ENCODE assay signal across 25 cellular contexts in the genomic region with DNA sequence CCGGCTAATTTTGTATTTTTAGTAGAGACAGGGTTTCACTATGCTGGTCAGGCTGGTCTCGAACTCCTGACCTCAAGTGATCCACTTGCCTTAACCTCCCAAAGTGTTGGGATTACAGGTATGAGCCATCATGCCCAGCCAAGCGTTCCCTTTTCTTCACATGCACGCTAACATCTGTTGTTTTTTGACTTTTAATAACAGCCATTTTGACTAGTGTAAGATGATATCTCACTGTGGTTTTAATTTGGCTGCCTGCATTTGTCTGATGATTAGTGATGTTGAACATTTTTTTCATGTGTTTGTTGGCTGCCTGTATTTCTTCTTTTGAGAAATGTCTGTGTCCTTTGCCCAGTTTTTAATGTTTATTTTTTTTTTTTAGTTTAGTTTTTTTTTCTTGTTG. TPM values are rescaled to one million over a fixed set of nuclear protein-coding genes. Genes with fewer than 3 reads are reported as not detected.
A peak's percentile ranks its signal among the peaks of the same experiment; 100 is the strongest.
DNase-seq lines count a peak whose midpoint lies in the region; ATAC-seq and TF ChIP-seq lines count a peak whose summit lies in the region.
"Had no signal": no experiment of that assay in that cellular context is flagged by ENCODE, and none has a peak within 500 bp of the region (broad histone marks: within the 10 kb centered on the region; RNA-seq: fewer than 3 reads in every experiment).

No MANE protein-coding gene starts in this region.

- H3K27ac Mint-ChIP-seq in endodermal cell = no peak overlapping the region
- H3K27ac Mint-ChIP-seq in endothelial cell (ENCODE audit: unreplicated experiment) = no peak overlapping the region
- H3K27ac Mint-ChIP-seq: activated CD4-positive, alpha-beta T cell treated with anti-CD3 and anti-CD28 coated beads for 36 hours; activated CD8-positive, alpha-beta memory T cell treated with anti-CD3 and anti-CD28 coated beads, Interleukin-2, amount 10 ng/mL, durations not matched to agents 7 days and 5 days; activated naive CD4-positive, alpha-beta T cell treated with anti-CD3 and anti-CD28 coated beads, Interleukin-2, amount 50 U/mL, for 24 hours; memory B cell; stimulated activated naive B cell treated with anti-CD40 and anti-IgM and Interleukin-4, amounts not matched to agents 10 μg/mL and 1 μg/mL and 100 μg/mL, for 72 hours; T-helper 17 cell had no signal

- no peak overlapping the region for H3K27ac ChIP-seq in endodermal cell (ENCODE audit: low read depth, low read length)
- H3K27ac ChIP-seq: ascending aorta, BLaER1, esophagus muscularis mucosa, RWPE1, SK-N-MC, testis, uterus had no signal

- TF ChIP-seq CTCF in AG09319 (IDR thresholded peaks at IDR 0.05; ENCODE audit: low read depth, low read length) = no peak
- TF ChIP-seq CTCF in cardiac fibroblast (IDR thresholded peaks at IDR 0.05; ENCODE audit: low read depth, low read length) = no peak
- no peak for TF ChIP-seq CTCF in endodermal cell (conservative IDR thresholded peaks at IDR 0.05)
- TF ChIP-seq CTCF in endothelial cell (IDR thresholded peaks at IDR 0.05; ENCODE audit: unreplicated experiment) = no peak

- H3K9ac ChIP-seq in endodermal cell (ENCODE audit: extremely low read depth, low read length, poor library complexity, severe bottlenecking) = no peak overlapping the region
- H3K9ac ChIP-seq: BLaER1 had no signal

- H3K4me1 ChIP-seq in endodermal cell (ENCODE audit: control insufficient read depth, insufficient read depth, low read length) = no peaks in the 10 kb centered on the region
- H3K4me1 ChIP-seq: ascending aorta, Caco-2, esophagus muscularis mucosa, uterus had no signal

- H3K36me3 Mint-ChIP-seq in endodermal cell (ENCODE audit: low read depth) (no peaks in the 10 kb centered on the region), endothelial cell (ENCODE audit: low read depth, unreplicated experiment) (no peaks in the 10 kb centered on the region)
- H3K36me3 Mint-ChIP-seq: activated CD8-positive, alpha-beta memory T cell treated with anti-CD3 and anti-CD28 coated beads, Interleukin-2, amount 10 ng/mL, durations not matched to agents 7 days and 5 days; activated naive CD4-positive, alpha-beta T cell treated with anti-CD3 and anti-CD28 coated beads, Interleukin-2, amount 50 U/mL, for 24 hours; memory B cell; stimulated activated naive B cell treated with anti-CD40 and anti-IgM and Interleukin-4, amounts not matched to agents 10 μg/mL and 1 μg/mL and 100 μg/mL, for 72 hours had no signal

- no peaks in the 10 kb centered on the region for H3K9me3 ChIP-seq in endodermal cell (ENCODE audit: control insufficient read depth, low read length)
- H3K9me3 ChIP-seq: ascending aorta, BLaER1, Caco-2, esophagus muscularis mucosa, testis, uterus had no signal

- H3K4me3 ChIP-seq in cardiac fibroblast (replicated peaks in 1 of 2; ENCODE audit: low read depth in 2 of 2, low read length in 2 of 2) (no peak overlapping the region), endodermal cell (ENCODE audit: low read length) (no peak overlapping the region)
- H3K4me3 ChIP-seq: ascending aorta, BLaER1, esophagus muscularis mucosa, K562, SK-N-MC, smooth muscle cell, testis, uterus had no signal

- no peaks in the 10 kb centered on the region for H3K36me3 ChIP-seq in endodermal cell (ENCODE audit: control insufficient read depth, insufficient read depth, low read length)
- H3K36me3 ChIP-seq: ascending aorta, BLaER1, esophagus muscularis mucosa, uterus had no signal

- H3K4me3 Mint-ChIP-seq in endodermal cell (no peak overlapping the region), endothelial cell (ENCODE audit: unreplicated experiment) (no peak overlapping the region)
- H3K4me3 Mint-ChIP-seq: activated CD4-positive, alpha-beta T cell treated with anti-CD3 and anti-CD28 coated beads for 36 hours; activated CD8-positive, alpha-beta memory T cell treated with anti-CD3 and anti-CD28 coated beads, Interleukin-2, amount 10 ng/mL, durations not matched to agents 7 days and 5 days; activated naive CD4-positive, alpha-beta T cell treated with anti-CD3 and anti-CD28 coated beads, Interleukin-2, amount 50 U/mL, for 24 hours; memory B cell; stimulated activated naive B cell treated with anti-CD40 and anti-IgM and Interleukin-4, amounts not matched to agents 10 μg/mL and 1 μg/mL and 100 μg/mL, for 72 hours; T-helper 17 cell had no signal

- ATAC-seq in HG02763 (IDR thresholded peaks at IDR 0.05; ENCODE audit: unreplicated experiment) = no peak
- ATAC-seq: activated CD4-positive, alpha-beta T cell treated with anti-CD3 and anti-CD28 coated beads for 36 hours; activated CD8-positive, alpha-beta memory T cell treated with anti-CD3 and anti-CD28 coated beads, Interleukin-2, amount 10 ng/mL, durations not matched to agents 7 days and 5 days; K562; stimulated activated naive B cell treated with anti-CD40 and anti-IgM and Interleukin-4, amounts not matched to agents 10 μg/mL and 1 μg/mL and 100 μg/mL, for 72 hours; T-helper 17 cell had no signal

- WGBS in endodermal cell (ENCODE audit: insufficient coverage in 1 of 2, insufficient read length in 1 of 2), 2 experiments = 89 to 94% methylated on average over 2 to 4 of the region's 4 CpGs

- H3K4me1 Mint-ChIP-seq in endodermal cell = peaks cover 10% of the 10 kb centered on the region
- H3K4me1 Mint-ChIP-seq in endothelial cell (ENCODE audit: unreplicated experiment) = no peaks in the 10 kb centered on the region
- H3K4me1 Mint-ChIP-seq: activated CD4-positive, alpha-beta T cell treated with anti-CD3 and anti-CD28 coated beads for 36 hours; activated CD8-positive, alpha-beta memory T cell treated with anti-CD3 and anti-CD28 coated beads, Interleukin-2, amount 10 ng/mL, durations not matched to agents 7 days and 5 days; activated naive CD4-positive, alpha-beta T cell treated with anti-CD3 and anti-CD28 coated beads, Interleukin-2, amount 50 U/mL, for 24 hours; T-helper 17 cell had no signal

- H3K9me3 Mint-ChIP-seq in endodermal cell (no peaks in the 10 kb centered on the region), endothelial cell (ENCODE audit: unreplicated experiment) (no peaks in the 10 kb centered on the region)
- H3K9me3 Mint-ChIP-seq: activated naive CD4-positive, alpha-beta T cell treated with anti-CD3 and anti-CD28 coated beads, Interleukin-2, amount 50 U/mL, for 24 hours; memory B cell; stimulated activated naive B cell treated with anti-CD40 and anti-IgM and Interleukin-4, amounts not matched to agents 10 μg/mL and 1 μg/mL and 100 μg/mL, for 72 hours had no signal

- DNase-seq in AG09319 (ENCODE audit: extremely low read depth, low read depth) (peak; percentile 54), LHCN-M2 (ENCODE audit: low read depth) (peak; percentile 88), NCI-H2171 treated with DMSO at 0.1 percent for 48 hours (lab: John Stamatoyannopoulos, UW) (peak; percentile 98), cardiac fibroblast (ENCODE audit: low read depth in 2 of 2) (peak; percentile 12 to 51), endodermal cell (no peak), endothelial cell (ENCODE audit: low spot score) (no peak)
- no peak for DNase-seq in activated CD4-positive, alpha-beta T cell treated with anti-CD3 and anti-CD28 coated beads for 4 hours
- DNase-seq: activated CD4-positive, alpha-beta T cell treated with anti-CD3 and anti-CD28 coated beads for 36 hours; activated CD8-positive, alpha-beta memory T cell treated with anti-CD3 and anti-CD28 coated beads, Interleukin-2, amount 10 ng/mL, durations not matched to agents 7 days and 5 days; Caco-2; NCI-H226; stimulated activated naive B cell treated with anti-CD40 and anti-IgM and Interleukin-4, amounts not matched to agents 10 μg/mL and 1 μg/mL and 100 μg/mL, for 72 hours; T-helper 17 cell; testis; uterus had no signal

- no peaks in the 10 kb centered on the region for H3K27me3 ChIP-seq in endodermal cell (ENCODE audit: control insufficient read depth, insufficient read depth, low read length, poor library complexity, severe bottlenecking)
- H3K27me3 ChIP-seq: ascending aorta, BLaER1, testis, uterus had no signal

- H3K27me3 Mint-ChIP-seq in endodermal cell (ENCODE audit: insufficient read depth) (no peaks in the 10 kb centered on the region), endothelial cell (ENCODE audit: unreplicated experiment) (no peaks in the 10 kb centered on the region)

RNA-seq across cellular contexts. Expression of a gene that starts 10.2 kb away (rescaled TPM):
- total RNA-seq in LHCN-M2 (2014; rRNA removed) (27.2 and 31.8 TPM in 2 replicates), endodermal cell (10 to 100 TPM; 34.1 to 72.7 TPM), endothelial cell (ENCODE audit: unreplicated experiment) (29.0 TPM)
- polyA plus RNA-seq in LHCN-M2 (2012) = 17.5 TPM
- polyA plus RNA-seq in endodermal cell (2013, experiment 1 of 2) = 30.1 TPM
- polyA plus RNA-seq in endodermal cell (2013, experiment 2 of 2) = 26.3 TPM

Comparison
In these comparisons a context has a peak if more than half of its experiments do, and no peak if none do; other contexts are left out.
1. DNase-seq: peak in AG09319 (single experiment), LHCN-M2 (single experiment), NCI-H2171 treated with DMSO at 0.1 percent for 48 hours (single experiment) and cardiac fibroblast (2 of 2); none in endodermal cell (single experiment), activated CD4-positive, alpha-beta T cell treated with anti-CD3 and anti-CD28 coated beads for 4 hours (0 of 2) and endothelial cell (single experiment).